ENCODE assay signal across 10 cellular contexts in the genomic region with DNA sequence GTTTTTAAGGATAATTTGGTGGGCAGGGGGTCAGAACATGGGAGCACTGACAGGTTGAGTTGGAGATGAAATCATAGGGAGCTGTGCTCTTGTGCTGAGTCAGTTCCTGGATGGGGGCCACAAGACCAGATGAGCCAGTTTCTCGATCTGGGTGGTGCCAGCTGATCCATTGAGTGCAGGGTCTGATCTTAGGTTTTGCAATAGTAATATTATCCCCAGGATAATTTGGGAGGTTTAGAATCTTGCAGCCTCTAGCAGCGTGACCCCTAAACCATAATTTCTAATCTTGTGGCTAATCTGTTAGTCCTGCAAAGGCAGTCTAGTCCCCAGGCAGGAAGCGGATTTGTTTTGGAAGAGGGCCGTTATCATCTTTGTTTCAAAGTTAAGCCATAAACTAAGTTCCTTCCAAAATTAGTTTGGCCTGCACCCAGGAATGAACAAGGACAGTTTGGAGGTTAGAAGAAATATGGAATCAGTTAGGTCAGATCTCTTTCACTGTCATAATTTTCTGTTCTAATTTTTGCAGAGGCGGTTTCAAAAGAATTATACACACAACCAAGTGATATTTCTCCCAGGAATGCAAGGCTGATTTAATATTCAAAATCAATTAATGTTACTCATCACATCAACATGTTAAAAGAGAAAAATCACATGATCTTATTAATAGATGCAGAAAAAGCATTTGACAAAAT.
DNase-seq lines count a peak whose midpoint lies in the region; ATAC-seq and TF ChIP-seq lines count a peak whose summit lies in the region.
"Had no signal": no experiment of that assay in that cellular context is flagged by ENCODE, and none has a peak within 500 bp of the region (broad histone marks: within the 10 kb centered on the region; RNA-seq: fewer than 3 reads in every experiment).

No MANE protein-coding gene starts in this region.

- no peaks in the 10 kb centered on the region for H3K27me3 ChIP-seq in ACC112 (ENCODE audit: insufficient read depth, low read length)
- no peaks in the 10 kb centered on the region for H3K27me3 ChIP-seq in brain microvascular endothelial cell (replicated peaks)
- H3K27me3 ChIP-seq: Peyer's patch had no signal

- in situ Hi-C loops in brain microvascular endothelial cell (cut with HindIII; ENCODE audit: low pct_ligation_motif_present, low sequenced_read_pairs), result no loop called here

- no peak for TF ChIP-seq CTCF in brain microvascular endothelial cell (IDR thresholded peaks at IDR 0.05; ENCODE audit: low read depth, low read length, missing control alignments)

- H2AFZ ChIP-seq in ACC112 (ENCODE audit: low read length, unreplicated experiment), result peak overlapping the region; percentile 15

- H3K36me3 ChIP-seq in ACC112 (ENCODE audit: insufficient read depth, low read length) (no peaks in the 10 kb centered on the region), brain microvascular endothelial cell (replicated peaks) (no peaks in the 10 kb centered on the region)
- H3K36me3 ChIP-seq: Peyer's patch had no signal

- peak; percentile 51 for DNase-seq in brain microvascular endothelial cell
- peak; percentile 24 for DNase-seq in kidney glomerular epithelial cell (lab: John Stamatoyannopoulos, UW)
- DNase-seq in NOMO-1 treated with dmso at 0.1 percent for 144 hours (lab: John Stamatoyannopoulos, UW; ENCODE audit: unreplicated experiment), result no peak
- no peak for DNase-seq in pons (ENCODE audit: low spot score)

- no peaks in the 10 kb centered on the region for H3K79me2 ChIP-seq in ACC112 (ENCODE audit: control insufficient read depth, insufficient read depth, low read length, unreplicated experiment)

- peak overlapping the region; percentile 13; the same call in 1 of the 2 replicates for H3K4me3 ChIP-seq in ACC112 (ENCODE audit: low read depth, low read length)
- no peak overlapping the region for H3K4me3 ChIP-seq in brain microvascular endothelial cell (ENCODE audit: low read depth, low read length)
- H3K4me3 ChIP-seq: Peyer's patch had no signal

- no peak for TF ChIP-seq EP300 in Ishikawa (IDR thresholded peaks at IDR 0.05; ENCODE audit: borderline replicate concordance)

- ATAC-seq in GM19397 (IDR thresholded peaks at IDR 0.05; ENCODE audit: unreplicated experiment) (no peak), GM19351 (IDR thresholded peaks at IDR 0.05; ENCODE audit: unreplicated experiment) (no peak)
- ATAC-seq: CD8-positive, alpha-beta T cell had no signal

- H3K27ac ChIP-seq in ACC112 (ENCODE audit: low read depth, low read length) (peak overlapping the region; percentile 17; the same call in 1 of the 2 replicates), brain microvascular endothelial cell (no peak overlapping the region)
- H3K27ac ChIP-seq: Peyer's patch had no signal

- peaks cover 34% of the 10 kb centered on the region for H3K4me1 ChIP-seq in ACC112 (ENCODE audit: control insufficient read depth, insufficient read depth, low read length, unreplicated experiment)

- TF ChIP-seq RAD21 in Ishikawa (IDR thresholded peaks at IDR 0.05; ENCODE audit: low read depth), result no peak

TF ChIP-seq in Ishikawa, 13 proteins besides CTCF, POLR2A, EP300 and RAD21:
- no peak for TF ChIP-seq YY1 (IDR thresholded peaks at IDR 0.05; ENCODE audit: low read depth)
- peak; percentile 47 for TF ChIP-seq NFIC (IDR thresholded peaks at IDR 0.05)
- peak; percentile 47; the same call in 1 of the 2 replicates for TF ChIP-seq CEBPB (IDR thresholded peaks at IDR 0.05)
- TF ChIP-seq ZBTB7A (IDR thresholded peaks at IDR 0.05; ENCODE audit: low read depth), result no peak

Comparison
In these comparisons a context has a peak if more than half of its experiments do, and no peak if none do; other contexts are left out.
1. DNase-seq: peak in brain microvascular endothelial cell (single experiment) and kidney glomerular epithelial cell (single experiment); none in NOMO-1 treated with dmso at 0.1 percent for 144 hours (single experiment) and pons (single experiment).